In the genomic region with DNA sequence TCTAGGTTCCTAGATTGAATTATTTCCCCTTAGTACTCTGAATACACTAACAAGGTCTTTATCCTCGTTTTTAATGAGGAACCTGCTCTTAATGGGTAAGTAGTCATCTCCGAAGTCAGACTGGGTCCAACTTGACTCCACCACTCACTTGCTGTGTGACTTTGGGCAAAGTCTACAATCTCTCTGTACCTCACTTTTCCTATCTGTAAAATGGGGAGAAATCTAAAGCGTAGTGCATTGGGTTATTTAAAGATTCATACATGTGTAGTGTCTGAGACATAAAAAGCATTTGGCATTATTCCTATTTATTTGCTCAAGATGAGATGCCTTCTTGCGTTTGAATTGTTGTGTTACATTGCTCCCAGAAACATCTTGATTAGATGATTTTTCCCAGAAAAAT, we compare ENCODE assay signal across 9 cellular contexts. TPM values are rescaled to one million over a fixed set of nuclear protein-coding genes. Genes with fewer than 3 reads are reported as not detected.
DNase-seq lines count a peak whose midpoint lies in the region; ATAC-seq and TF ChIP-seq lines count a peak whose summit lies in the region.
"Had no signal": no experiment of that assay in that cellular context is flagged by ENCODE, and none has a peak within 500 bp of the region (broad histone marks: within the 10 kb centered on the region; RNA-seq: fewer than 3 reads in every experiment).

No MANE protein-coding gene starts in this region.

- DNase-seq in cardiac muscle cell (ENCODE audit: low read depth in 1 of 2, low spot score in 1 of 2) (no peak), left cardiac atrium (no peak), breast epithelium (ENCODE audit: low spot score in 2 of 2) (no peak), upper lobe of left lung (no peak), medulla oblongata (ENCODE audit: extremely low spot score) (no peak)
- no peak for DNase-seq in activated CD4-positive, alpha-beta T cell treated with anti-CD3 and anti-CD28 coated beads, Interleukin-2, amount 50 U/mL, for 48 hours
- DNase-seq: NCI-H510A had no signal

- peak overlapping the region; percentile 81 for H3K9ac ChIP-seq in mucosa of stomach (ENCODE audit: low read length)

- peak overlapping the region; percentile 40 for H3K4me3 ChIP-seq in cardiac muscle cell
- H3K4me3 ChIP-seq in breast epithelium: peak overlapping the region; percentile 64 to 84 (median 73)
- H3K4me3 ChIP-seq in mucosa of stomach (ENCODE audit: low read length): peak overlapping the region; percentile 77
- H3K4me3 ChIP-seq in upper lobe of left lung: peak overlapping the region in 3 of 4 donors; percentile 61 to 80 (median 74)

- no peaks in the 10 kb centered on the region for H3K9me3 ChIP-seq in cardiac muscle cell (ENCODE audit: low read depth)
- H3K9me3 ChIP-seq in breast epithelium: no peaks in the 10 kb centered on the region
- no peaks in the 10 kb centered on the region for H3K9me3 ChIP-seq in mucosa of stomach (ENCODE audit: control insufficient read depth, low read length)
- no peaks in the 10 kb centered on the region for H3K9me3 ChIP-seq in upper lobe of left lung

- no peak for ATAC-seq in left cardiac atrium
- ATAC-seq in upper lobe of left lung (ENCODE audit: low FRiP score in 2 of 2): no peak
- ATAC-seq in HG02798 (IDR thresholded peaks at IDR 0.05; ENCODE audit: poor library complexity, unreplicated experiment): no peak

- peaks cover 8% of the 10 kb centered on the region for H3K4me1 ChIP-seq in cardiac muscle cell (ENCODE audit: low read depth)
- no peaks in the 10 kb centered on the region for H3K4me1 ChIP-seq in breast epithelium
- H3K4me1 ChIP-seq in mucosa of stomach (ENCODE audit: control insufficient read depth, insufficient read depth, low read length): peaks cover 11% of the 10 kb centered on the region
- H3K4me1 ChIP-seq in upper lobe of left lung: peaks cover 10 to 27% (median 17%) of the 10 kb centered on the region in 4 donors

- H3K27ac ChIP-seq in cardiac muscle cell (no peak overlapping the region), breast epithelium (peak overlapping the region; percentile 94 to 95), upper lobe of left lung (peak overlapping the region; percentile 89 to 94 (median 90))

- no peaks in the 10 kb centered on the region for H3K36me3 ChIP-seq in cardiac muscle cell
- no peaks in the 10 kb centered on the region for H3K36me3 ChIP-seq in breast epithelium
- H3K36me3 ChIP-seq in mucosa of stomach (ENCODE audit: control insufficient read depth, insufficient read depth, low read length): no peaks in the 10 kb centered on the region
- H3K36me3 ChIP-seq in upper lobe of left lung: no peaks in the 10 kb centered on the region

- intact Hi-C loops in left cardiac atrium (cut with DNase I): loop anchor here in 1 of 2 donors (5.0 kb wide), 1 partner anchor 227 kb away; a partner anchor contains a TSS
- intact Hi-C loops in breast epithelium (cut with DNase I; ENCODE audit: low total_unique reads): no loop called here

- TF ChIP-seq CTCF in cardiac muscle cell (IDR thresholded peaks at IDR 0.05; ENCODE audit: low read depth, low read length) (no peak), breast epithelium (IDR thresholded peaks at IDR 0.05) (no peak), upper lobe of left lung (IDR thresholded peaks at IDR 0.05) (no peak)

- no peak for TF ChIP-seq POLR2A in breast epithelium (IDR thresholded peaks at IDR 0.05)
- TF ChIP-seq POLR2A in upper lobe of left lung (IDR thresholded peaks at IDR 0.05): no peak

- WGBS in upper lobe of left lung, 2 donors: 53 to 61% methylated on average over 4 of the region's 4 CpGs

- H3K27me3 ChIP-seq in cardiac muscle cell (no peaks in the 10 kb centered on the region), breast epithelium (no peaks in the 10 kb centered on the region), mucosa of stomach (ENCODE audit: control insufficient read depth, insufficient read depth, low read length) (no peaks in the 10 kb centered on the region), upper lobe of left lung (no peaks in the 10 kb centered on the region)

- no peak for TF ChIP-seq EP300 in upper lobe of left lung (IDR thresholded peaks at IDR 0.05)

RNA-seq across cellular contexts. Expression of a gene that starts 51.5 kb away (rescaled TPM):
- total RNA-seq in cardiac muscle cell (17.5 and 26.8 TPM in 2 replicates), left cardiac atrium (10 to 100 TPM; 16.7 to 17.7 TPM), breast epithelium (10 to 100 TPM; 27.5 to 33.3 (median 29.7) TPM), upper lobe of left lung (10 to 100 TPM; 17.2 to 31.6 (median 23.7) TPM)
- 3.5 and 5.2 TPM in 2 replicates for polyA plus RNA-seq in cardiac muscle cell
